In genomic region chr6:35727935-35728662, GRCh38 we compare ENCODE assay signal across 1 cellular context.
TF ChIP-seq lines count a peak whose summit lies in the region.

No MANE protein-coding gene starts in this region.

TF ChIP-seq in HEK293, 187 proteins besides CTCF, POLR2A, EP300 and RAD21 (continued from another document and continues in another):
- no peak for TF ChIP-seq ZBTB49 (tag by site-specific recombination; IDR thresholded peaks at IDR 0.05; ENCODE audit: low read depth)
- peak; percentile 60 for TF ChIP-seq ZEB2 (tag by site-specific recombination; IDR thresholded peaks at IDR 0.05)
- peak; percentile 44; the same call in 1 of the 2 replicates for TF ChIP-seq ZXDB (tag by site-specific recombination; IDR thresholded peaks at IDR 0.05)
- TF ChIP-seq ZFP41 (tag by site-specific recombination; IDR thresholded peaks at IDR 0.05; ENCODE audit: borderline replicate concordance) = no peak
- TF ChIP-seq GLI2 (tag by site-specific recombination; IDR thresholded peaks at IDR 0.05; ENCODE audit: borderline replicate concordance, low read depth) = no peak
- peak; percentile 79 for TF ChIP-seq ZBTB8A (tag by site-specific recombination; IDR thresholded peaks at IDR 0.05)
- TF ChIP-seq WT1 (tag by site-specific recombination; IDR thresholded peaks at IDR 0.05) = no peak
- no peak for TF ChIP-seq TCF7L2 (IDR thresholded peaks at IDR 0.05; ENCODE audit: borderline replicate concordance, low read depth, low read length)
- TF ChIP-seq ZNF112 (tag by site-specific recombination; IDR thresholded peaks at IDR 0.05) = no peak
- no peak for TF ChIP-seq ZNF266 (tag by site-specific recombination; IDR thresholded peaks at IDR 0.05; ENCODE audit: low read depth)
- TF ChIP-seq OVOL3 (tag by site-specific recombination; IDR thresholded peaks at IDR 0.05) = no peak
- no peak for TF ChIP-seq ZNF280C (tag by site-specific recombination; IDR thresholded peaks at IDR 0.05)
- no peak for TF ChIP-seq ZSCAN23 (tag by site-specific recombination; IDR thresholded peaks at IDR 0.05)
- TF ChIP-seq KLF9 (tag by site-specific recombination; IDR thresholded peaks at IDR 0.05; ENCODE audit: low read depth) = peak; percentile 68; the same call in 1 of the 2 replicates
- no peak for TF ChIP-seq ZNF391 (tag by site-specific recombination; IDR thresholded peaks at IDR 0.05; ENCODE audit: borderline replicate concordance, low read depth)
- TF ChIP-seq ZNF654 (tag by site-specific recombination; IDR thresholded peaks at IDR 0.05; ENCODE audit: low read depth) = no peak
- no peak for TF ChIP-seq ZNF521 (tag by site-specific recombination; IDR thresholded peaks at IDR 0.05)
- no peak for TF ChIP-seq AEBP2 (tag by site-specific recombination; IDR thresholded peaks at IDR 0.05; ENCODE audit: borderline replicate concordance)
- TF ChIP-seq ZNF777 (tag by site-specific recombination; IDR thresholded peaks at IDR 0.05; ENCODE audit: borderline replicate concordance) = no peak
- TF ChIP-seq ZNF416 (tag by site-specific recombination; IDR thresholded peaks at IDR 0.05) = no peak
- TF ChIP-seq SCRT2 (tag by site-specific recombination; IDR thresholded peaks at IDR 0.05) = peak; percentile 38; the same call in 1 of the 2 replicates
- TF ChIP-seq PBX3 (CRISPR knock-in tag; IDR thresholded peaks at IDR 0.05) = peak; percentile 60; the same call in 1 of the 2 replicates
- TF ChIP-seq ZNF561 (tag by site-specific recombination; IDR thresholded peaks at IDR 0.05; ENCODE audit: borderline replicate concordance) = peak; percentile 75; the same call in 1 of the 2 replicates
- TF ChIP-seq ZNF221 (tag by site-specific recombination; IDR thresholded peaks at IDR 0.05; ENCODE audit: borderline replicate concordance) = no peak
- TF ChIP-seq ZSCAN16 (tag by site-specific recombination; IDR thresholded peaks at IDR 0.05) = 0 out of 2 replicates have a peak, but pooled peaks have one; percentile 0
- TF ChIP-seq BCL11A (tag by site-specific recombination; IDR thresholded peaks at IDR 0.05; ENCODE audit: low read depth) = no peak
- TF ChIP-seq ZNF624 (tag by site-specific recombination; IDR thresholded peaks at IDR 0.05) = no peak
- TF ChIP-seq ZNF501 (tag by site-specific recombination; IDR thresholded peaks at IDR 0.05) = no peak
- TF ChIP-seq ZNF704 (tag by site-specific recombination; IDR thresholded peaks at IDR 0.05) = no peak
- TF ChIP-seq KLF10 (tag by site-specific recombination; IDR thresholded peaks at IDR 0.05) = peak; percentile 78
- TF ChIP-seq BCL6B (tag by site-specific recombination; IDR thresholded peaks at IDR 0.05) = no peak
- no peak; the same call in 1 of the 2 replicates for TF ChIP-seq ZNF692 (tag by site-specific recombination; IDR thresholded peaks at IDR 0.05)
- no peak for TF ChIP-seq MYNN (tag by site-specific recombination; IDR thresholded peaks at IDR 0.05; ENCODE audit: borderline replicate concordance)
- no peak for TF ChIP-seq GLI4 (tag by site-specific recombination; IDR thresholded peaks at IDR 0.05)
- no peak for TF ChIP-seq ZNF677 (tag by site-specific recombination; IDR thresholded peaks at IDR 0.05)
- 0 out of 2 replicates have a peak, but pooled peaks have one; percentile 6 for TF ChIP-seq SP7 (tag by site-specific recombination; IDR thresholded peaks at IDR 0.05)
- TF ChIP-seq ZNF558 (tag by site-specific recombination; IDR thresholded peaks at IDR 0.05) = no peak
- no peak for TF ChIP-seq TSHZ1 (tag by site-specific recombination; IDR thresholded peaks at IDR 0.05; ENCODE audit: borderline replicate concordance)
- TF ChIP-seq ZSCAN5A (tag by site-specific recombination; IDR thresholded peaks at IDR 0.05) = peak; percentile 58; the same call in 1 of the 2 replicates
- no peak for TF ChIP-seq BCL11B (tag by site-specific recombination; IDR thresholded peaks at IDR 0.05; ENCODE audit: low read depth)
- no peak for TF ChIP-seq ZNF555 (tag by site-specific recombination; conservative IDR thresholded peaks at IDR 0.05)
- no peak for TF ChIP-seq ZBTB44 (tag by site-specific recombination; IDR thresholded peaks at IDR 0.05)
- no peak for TF ChIP-seq ZNF404 (tag by site-specific recombination; IDR thresholded peaks at IDR 0.05)
